17 cellular contexts compared by ENCODE assay signal in genomic region chr2:191839918-191840804, GRCh38. TPM values are rescaled to one million over a fixed set of nuclear protein-coding genes. Genes with fewer than 3 reads are reported as not detected.
A peak's percentile ranks its signal among the peaks of the same experiment; 100 is the strongest.
DNase-seq lines count a peak whose midpoint lies in the region; ATAC-seq and TF ChIP-seq lines count a peak whose summit lies in the region.
"Had no signal": no experiment of that assay in that cellular context is flagged by ENCODE, and none has a peak within 500 bp of the region (broad histone marks: within the 10 kb centered on the region; RNA-seq: fewer than 3 reads in every experiment).

No MANE protein-coding gene starts in this region.

- WGBS in heart right ventricle, 2 donors = 34 to 38% methylated on average over 7 of the region's 7 CpGs
- 75% methylated on average over 7 of the region's 7 CpGs for WGBS in esophagus muscularis mucosa
- 41 to 60% (median 48%) methylated on average over 7 of the region's 7 CpGs for WGBS in spleen, 5 donors

- H3K36me3 Mint-ChIP-seq in T-helper 17 cell (ENCODE audit: low read depth) = peaks cover under 1% of the 10 kb centered on the region
- H3K36me3 Mint-ChIP-seq: activated naive CD8-positive, alpha-beta T cell treated with anti-CD3 and anti-CD28 coated beads, Interleukin-2, amount 10 ng/mL, durations not matched to agents 7 days and 5 days had no signal

- TF ChIP-seq EP300 in esophagus muscularis mucosa (IDR thresholded peaks at IDR 0.05) = no peak

- no peaks in the 10 kb centered on the region for H3K9me3 ChIP-seq in heart right ventricle
- H3K9me3 ChIP-seq in esophagus muscularis mucosa = no peaks in the 10 kb centered on the region
- H3K9me3 ChIP-seq in spleen = no peaks in the 10 kb centered on the region
- no peaks in the 10 kb centered on the region for H3K9me3 ChIP-seq in T-helper 17 cell (ENCODE audit: control insufficient read depth, low read length, poor library complexity, severe bottlenecking)

- no peak overlapping the region for H3K27ac Mint-ChIP-seq in T-helper 17 cell
- H3K27ac Mint-ChIP-seq: activated CD8-positive, alpha-beta T cell treated with anti-CD3 and anti-CD28 coated beads for 36 hours; activated naive CD8-positive, alpha-beta T cell treated with anti-CD3 and anti-CD28 coated beads, Interleukin-2, amount 10 ng/mL, durations not matched to agents 7 days and 5 days had no signal

- H3K27ac ChIP-seq in heart right ventricle = peak overlapping the region; percentile 32 to 97 (median 84)
- peak overlapping the region in 3 of 4 donors; percentile 4 to 47 (median 28) for H3K27ac ChIP-seq in esophagus muscularis mucosa (replicated peaks in 1 of 4)
- peak overlapping the region in 6 of 8 donors; percentile 0 to 94 (median 16) for H3K27ac ChIP-seq in spleen
- H3K27ac ChIP-seq: cardiac muscle cell had no signal

- TF ChIP-seq CTCF in heart right ventricle (IDR thresholded peaks at IDR 0.05) (peak in 3 of 9 donors; percentile 8 to 27 (median 26)), esophagus muscularis mucosa (IDR thresholded peaks at IDR 0.05) (no peak), spleen (IDR thresholded peaks at IDR 0.05 in 8 of 11, conservative IDR thresholded peaks at IDR 0.05 in 3 of 11) (no peak)

- peaks cover 7% of the 10 kb centered on the region for H3K4me1 Mint-ChIP-seq in T-helper 17 cell
- H3K4me1 Mint-ChIP-seq: activated naive CD8-positive, alpha-beta T cell treated with anti-CD3 and anti-CD28 coated beads, Interleukin-2, amount 10 ng/mL, durations not matched to agents 7 days and 5 days had no signal

- intact Hi-C loops in heart right ventricle (cut with DNase I) = loop anchor here in 4 of 10 donors (10.0 kb wide), 2 partner anchors 65 to 185 kb away; no protein-coding TSS in a partner anchor
- intact Hi-C loops in left cardiac atrium (cut with DNase I) = no loop called here
- intact Hi-C loops in esophagus muscularis mucosa (cut with DNase I) = no loop called here
- intact Hi-C loops in spleen (cut with DNase I; ENCODE audit: low total_unique reads) = no loop called here

- H3K27me3 ChIP-seq in heart right ventricle = no peaks in the 10 kb centered on the region
- H3K27me3 ChIP-seq in esophagus muscularis mucosa = no peaks in the 10 kb centered on the region
- H3K27me3 ChIP-seq in spleen (replicated peaks in 1 of 7) = peaks cover 0 to under 1% (median 0%) of the 10 kb centered on the region in 7 donors
- H3K27me3 ChIP-seq: cardiac muscle cell had no signal

- H3K4me3 ChIP-seq in heart right ventricle (peak overlapping the region in 8 of 10 donors; percentile 9 to 81 (median 74)), esophagus muscularis mucosa (peak overlapping the region in 2 of 4 donors; percentile 67 to 74), spleen (peak overlapping the region in 6 of 8 donors; percentile 4 to 70 (median 6))
- H3K4me3 ChIP-seq: cardiac muscle cell had no signal

- no peak overlapping the region for H3K4me3 Mint-ChIP-seq in T-helper 17 cell
- H3K4me3 Mint-ChIP-seq: activated CD8-positive, alpha-beta T cell treated with anti-CD3 and anti-CD28 coated beads for 36 hours; activated naive CD8-positive, alpha-beta T cell treated with anti-CD3 and anti-CD28 coated beads, Interleukin-2, amount 10 ng/mL, durations not matched to agents 7 days and 5 days had no signal

- no peak for DNase-seq in heart right ventricle
- DNase-seq in left cardiac atrium = no peak
- peak; percentile 72 for DNase-seq in OCI-M1 (lab: John Stamatoyannopoulos, UW)
- no peak for DNase-seq in esophagus muscularis mucosa (ENCODE audit: extremely low spot score)
- DNase-seq in spleen = no peak
- no peak for DNase-seq in activated CD4-positive, CD25-positive, alpha-beta regulatory T cell treated with anti-CD3 and anti-CD28 coated beads, Interleukin-2, amount 50 U/mL, for 72 hours
- no peak for DNase-seq in T-helper 17 cell
- no peak for DNase-seq in amniotic stem cell (lab: John Stamatoyannopoulos, UW)
- DNase-seq: activated CD8-positive, alpha-beta T cell treated with anti-CD3 and anti-CD28 coated beads for 36 hours; activated naive CD8-positive, alpha-beta T cell treated with anti-CD3 and anti-CD28 coated beads, Interleukin-2, amount 10 ng/mL, durations not matched to agents 7 days and 5 days; effector CD4-positive, alpha-beta T cell; hypothalamus; NCI-H2029 treated with DMSO at 0.1 percent for 48 hours; NCI-H69; small intestine had no signal

- H3K36me3 ChIP-seq in heart right ventricle = peaks cover 0 to 38% (median 10%) of the 10 kb centered on the region in 9 donors
- H3K36me3 ChIP-seq in esophagus muscularis mucosa = peaks cover 8 to 31% (median 12%) of the 10 kb centered on the region in 4 donors
- peaks cover 0 to 12% (median 3%) of the 10 kb centered on the region in 6 donors for H3K36me3 ChIP-seq in spleen
- H3K36me3 ChIP-seq: cardiac muscle cell had no signal

- peaks cover 4 to 88% (median 70%) of the 10 kb centered on the region in 9 donors for H3K4me1 ChIP-seq in heart right ventricle
- H3K4me1 ChIP-seq in esophagus muscularis mucosa = peaks cover 57 to 76% (median 67%) of the 10 kb centered on the region in 4 donors
- H3K4me1 ChIP-seq in spleen = peaks cover 0 to 17% (median 5%) of the 10 kb centered on the region in 6 donors

- ATAC-seq in heart right ventricle (no peak), left cardiac atrium (no peak), T-helper 17 cell (no peak)
- ATAC-seq: activated CD8-positive, alpha-beta T cell treated with anti-CD3 and anti-CD28 coated beads for 36 hours; SK-N-SH treated with all-trans-retinoic acid at 6 μM for 48 hours had no signal

- no peak for TF ChIP-seq POLR2A in esophagus muscularis mucosa (IDR thresholded peaks at IDR 0.05; ENCODE audit: low read depth)
- TF ChIP-seq POLR2A in spleen (IDR thresholded peaks at IDR 0.05) = no peak

- peaks cover 76% of the 10 kb centered on the region for H3K27me3 Mint-ChIP-seq in T-helper 17 cell

RNA-seq across cellular contexts. Expression of gene CAVIN2, which starts 6.7 kb away (rescaled TPM):
- total RNA-seq in heart right ventricle (100 to 1,000 TPM in 5 of 10 donors, 10 to 100 TPM in 5; 73.5 to 126 (median 101) TPM), left cardiac atrium (100 to 1,000 TPM; 106 to 145 TPM), esophagus muscularis mucosa (100 to 1,000 TPM in 3 of 4 donors, 10 to 100 TPM in 1; 90.6 to 179 (median 120) TPM), spleen (100 to 1,000 TPM in 6 of 7 donors, 10 to 100 TPM in 1; 66.5 to 205 (median 169) TPM), T-helper 17 cell (100 to 1,000 TPM in 1 of 2 donors, 1 to 10 TPM in 1; 6.1 to 204 TPM)
- polyA plus RNA-seq in heart right ventricle (10 to 100 TPM; 31.5 to 38.6 TPM), spleen (10 to 100 TPM; 19.2 to 78.9 (median 23.4) TPM)
- total RNA-seq: activated CD8-positive, alpha-beta T cell treated with anti-CD3 and anti-CD28 coated beads for 36 hours; activated naive CD8-positive, alpha-beta T cell treated with anti-CD3 and anti-CD28 coated beads, Interleukin-2, amount 10 ng/mL, durations not matched to agents 7 days and 5 days had no signal

Comparison
In these comparisons a context has a peak if more than half of its experiments do, and no peak if none do; other contexts are left out.
1. H3K27ac ChIP-seq: peak in every context shown above with its lines; median percentile 84 in heart right ventricle; 28 in esophagus muscularis mucosa; 16 in spleen.